Comparison of ENCODE assay signal across 19 cellular contexts in the genomic region with DNA sequence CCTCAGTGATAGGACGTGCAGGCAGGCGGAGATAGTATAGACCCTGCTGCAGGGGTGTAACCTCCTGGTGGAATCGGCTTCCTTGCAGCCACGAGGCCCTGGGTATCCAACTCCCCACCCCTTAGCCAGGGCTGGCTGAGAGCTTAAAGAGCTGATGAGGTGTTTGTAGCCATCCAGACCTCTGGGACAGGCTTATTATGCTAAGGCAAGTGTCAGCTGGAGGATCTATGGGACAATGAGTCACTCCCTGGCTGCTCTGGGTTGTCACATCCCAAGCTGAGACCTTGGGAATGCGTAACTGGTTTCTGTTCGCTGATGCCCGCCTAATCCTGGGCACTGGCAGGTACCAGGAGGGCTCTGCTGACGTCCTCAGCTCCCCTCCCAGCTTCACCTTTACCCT. TPM values are rescaled to one million over a fixed set of nuclear protein-coding genes. Genes with fewer than 3 reads are reported as not detected.
A peak's percentile ranks its signal among the peaks of the same experiment; 100 is the strongest.
DNase-seq lines count a peak whose midpoint lies in the region; ATAC-seq and TF ChIP-seq lines count a peak whose summit lies in the region.
"Had no signal": no experiment of that assay in that cellular context is flagged by ENCODE, and none has a peak within 500 bp of the region (broad histone marks: within the 10 kb centered on the region; RNA-seq: fewer than 3 reads in every experiment).

No MANE protein-coding gene starts in this region.

- H3K4me3 ChIP-seq in mesodermal cell (ENCODE audit: extremely low read depth, insufficient read depth, low read length, poor library complexity, severe bottlenecking): no peak overlapping the region
- H3K4me3 ChIP-seq in tibial artery: no peak overlapping the region
- H3K4me3 ChIP-seq: upper lobe of left lung had no signal

- DNase-seq in NCI-H82 (lab: John Stamatoyannopoulos, UW) (peak; percentile 35), NCI-H82 treated with DMSO at 0.1 percent for 48 hours (lab: John Stamatoyannopoulos, UW; ENCODE audit: unreplicated experiment) (no peak), astrocyte of the hippocampus (ENCODE audit: low read depth, low spot score) (peak; percentile 39), tibial artery (no peak), HuH-7 (ENCODE audit: low spot score) (no peak), NCI-H1048 (lab: John Stamatoyannopoulos, UW) (no peak)
- DNase-seq: 8988T, activated B cell treated with CpG ODN at 0.5 μM for 24 hours, activated gamma-delta T cell, DND-41, NCI-H146, NCI-H226, SHP77, upper lobe of left lung had no signal

- no peak for TF ChIP-seq CTCF in tibial artery (IDR thresholded peaks at IDR 0.05)

- peak overlapping the region; percentile 49 for H3K27ac ChIP-seq in mesodermal cell (ENCODE audit: low read depth, low read length, severe bottlenecking)
- H3K27ac ChIP-seq in tibial artery: peak overlapping the region; percentile 66 to 75
- H3K27ac ChIP-seq: upper lobe of left lung had no signal

- H3K36me3 ChIP-seq in mesodermal cell (ENCODE audit: control insufficient read depth, insufficient read depth, low read length) (peaks cover 31% of the 10 kb centered on the region), tibial artery (no peaks in the 10 kb centered on the region)
- H3K36me3 ChIP-seq: upper lobe of left lung had no signal

- H3K4me1 ChIP-seq in mesodermal cell (ENCODE audit: control insufficient read depth, insufficient read depth, low read length, poor library complexity, severe bottlenecking) (peaks cover 64% of the 10 kb centered on the region), tibial artery (peaks cover 0 to 36% (median 20%) of the 10 kb centered on the region in 4 donors)

- 60 to 72% methylated on average over 6 to 8 of the region's 8 CpGs for WGBS in mesodermal cell (ENCODE audit: insufficient coverage in 2 of 2), 2 experiments

- no peak for ATAC-seq in HG02885 (IDR thresholded peaks at IDR 0.05; ENCODE audit: poor library complexity, unreplicated experiment)
- ATAC-seq: HCT116; stimulated activated memory B cell treated with anti-CD40 and anti-IgM and Interleukin-4, amounts not matched to agents 10 μg/mL and 1 μg/mL and 100 μg/mL, for 72 hours had no signal

- no peaks in the 10 kb centered on the region for H3K9me3 ChIP-seq in mesodermal cell (ENCODE audit: control insufficient read depth, low read length)
- no peaks in the 10 kb centered on the region for H3K9me3 ChIP-seq in tibial artery
- H3K9me3 ChIP-seq: upper lobe of left lung had no signal

- intact Hi-C loops in tibial artery (cut with DNase I; ENCODE audit: low total_unique reads): no loop called here

- no peaks in the 10 kb centered on the region for H3K27me3 ChIP-seq in tibial artery
- H3K27me3 ChIP-seq: upper lobe of left lung had no signal

RNA-seq across cellular contexts. Expression of a gene that starts 38.9 kb away (rescaled TPM):
- polyA plus RNA-seq in mesodermal cell (2013, experiment 1 of 2): 49.6 TPM
- polyA plus RNA-seq in mesodermal cell (2013, experiment 2 of 2): 34.2 TPM
- polyA plus RNA-seq: CD14-positive monocyte had no signal

Comparison
In these comparisons a context has a peak if more than half of its experiments do, and no peak if none do; other contexts are left out.
1. DNase-seq: peak in NCI-H82 (single experiment) and astrocyte of the hippocampus (single experiment); none in NCI-H82 treated with DMSO at 0.1 percent for 48 hours (single experiment), tibial artery (0 of 2), HuH-7 (single experiment) and NCI-H1048 (single experiment).